8 cellular contexts compared by ENCODE assay signal in genomic region chr4:128812360-128812958, GRCh38. TPM values are rescaled to one million over a fixed set of nuclear protein-coding genes. Genes with fewer than 3 reads are reported as not detected.
DNase-seq lines count a peak whose midpoint lies in the region; ATAC-seq, FAIRE-seq and TF ChIP-seq lines count a peak whose summit lies in the region.

No MANE protein-coding gene starts in this region.

- intact Hi-C loops in pancreas (cut with DNase I) = no loop called here

- peak overlapping the region; percentile 95 for H3K9ac ChIP-seq in BLaER1

- no peaks in the 10 kb centered on the region for H3K9me3 Mint-ChIP-seq in activated naive CD4-positive, alpha-beta T cell treated with anti-CD3 and anti-CD28 coated beads, Interleukin-2, amount 50 U/mL, for 24 hours
- H3K9me3 Mint-ChIP-seq in glutamatergic neuron (ENCODE audit: unreplicated experiment) = peaks cover 6% of the 10 kb centered on the region

- DNase-seq in NCI-H226 = peak; percentile 45
- DNase-seq in glutamatergic neuron = no peak
- DNase-seq in pancreas = peak in 5 of 6 donors; percentile 30 to 73 (median 56)
- no peak for DNase-seq in NCI-H1048 (lab: John Stamatoyannopoulos, UW)

- peaks cover 1% of the 10 kb centered on the region for H3K36me3 Mint-ChIP-seq in activated naive CD4-positive, alpha-beta T cell treated with anti-CD3 and anti-CD28 coated beads, Interleukin-2, amount 50 U/mL, for 24 hours
- H3K36me3 Mint-ChIP-seq in glutamatergic neuron (ENCODE audit: unreplicated experiment) = no peaks in the 10 kb centered on the region

- peaks cover 43% of the 10 kb centered on the region for H3K4me1 Mint-ChIP-seq in activated naive CD4-positive, alpha-beta T cell treated with anti-CD3 and anti-CD28 coated beads, Interleukin-2, amount 50 U/mL, for 24 hours
- H3K4me1 Mint-ChIP-seq in glutamatergic neuron (ENCODE audit: low read depth, unreplicated experiment) = peaks cover 3% of the 10 kb centered on the region

- TF ChIP-seq CTCF in glutamatergic neuron (IDR thresholded peaks at IDR 0.05; ENCODE audit: partially characterized antibody, unreplicated experiment) = no peak
- TF ChIP-seq CTCF in pancreas (IDR thresholded peaks at IDR 0.05) = no peak

- H3K36me3 ChIP-seq in BLaER1 (peaks cover 14% of the 10 kb centered on the region; the same call in 1 of the 2 replicates), pancreas (no peaks in the 10 kb centered on the region)

- peak overlapping the region; percentile 46 for H3K27ac Mint-ChIP-seq in activated naive CD4-positive, alpha-beta T cell treated with anti-CD3 and anti-CD28 coated beads, Interleukin-2, amount 50 U/mL, for 24 hours
- H3K27ac Mint-ChIP-seq in glutamatergic neuron (ENCODE audit: unreplicated experiment) = no peak overlapping the region

- H3K4me3 ChIP-seq in BLaER1 (peak overlapping the region; percentile 94), pancreas (peak overlapping the region; percentile 61 to 85 (median 72))

- FAIRE-seq in pancreas (lab: Jason Lieb, UNC) = no peak

- H3K27me3 Mint-ChIP-seq in activated naive CD4-positive, alpha-beta T cell treated with anti-CD3 and anti-CD28 coated beads, Interleukin-2, amount 50 U/mL, for 24 hours = no peaks in the 10 kb centered on the region
- H3K27me3 Mint-ChIP-seq in glutamatergic neuron (ENCODE audit: unreplicated experiment) = peaks cover 4% of the 10 kb centered on the region

- H3K27me3 ChIP-seq in BLaER1 (no peaks in the 10 kb centered on the region), pancreas (no peaks in the 10 kb centered on the region)

- H3K9me3 ChIP-seq in BLaER1 (no peaks in the 10 kb centered on the region; the same call in 1 of the 2 replicates), pancreas (no peaks in the 10 kb centered on the region)

- peak; percentile 12 for ATAC-seq in GM18511 (IDR thresholded peaks at IDR 0.05; ENCODE audit: unreplicated experiment)
- ATAC-seq in HG03066 (IDR thresholded peaks at IDR 0.05; ENCODE audit: low read depth, unreplicated experiment) = peak; percentile 8
- peak in 1 of 4 donors; percentile 3 for ATAC-seq in pancreas

- H3K4me3 Mint-ChIP-seq in activated naive CD4-positive, alpha-beta T cell treated with anti-CD3 and anti-CD28 coated beads, Interleukin-2, amount 50 U/mL, for 24 hours = peak overlapping the region; percentile 79
- H3K4me3 Mint-ChIP-seq in glutamatergic neuron (ENCODE audit: unreplicated experiment) = peak overlapping the region; percentile 71

- peak overlapping the region; percentile 94 for H3K4me2 ChIP-seq in BLaER1

- 0 to 1% methylated on average over 37 to 48 of the region's 48 CpGs for WGBS in pancreas, 2 donors

- H3K27ac ChIP-seq in BLaER1 (peak overlapping the region; percentile 96), pancreas (peak overlapping the region; percentile 96 to 98 (median 96))

- peaks cover 53% of the 10 kb centered on the region for H4K20me1 ChIP-seq in BLaER1

- H3K4me1 ChIP-seq in BLaER1 = peaks cover 32% of the 10 kb centered on the region
- H3K4me1 ChIP-seq in pancreas = peaks cover 0 to 21% (median 13%) of the 10 kb centered on the region in 3 donors

RNA-seq across cellular contexts. Expression of gene JADE1, which starts 3.0 kb away (rescaled TPM):
- total RNA-seq in glutamatergic neuron (ENCODE audit: unreplicated experiment) (9.1 TPM), pancreas (10 to 100 TPM; 28.6 to 92.1 (median 36.0) TPM)
- polyA plus RNA-seq in pancreas = 10 to 100 TPM; 21.9 to 37.8 TPM

Comparison
In these comparisons a context has a peak if more than half of its experiments do, and no peak if none do; other contexts are left out.
1. DNase-seq: peak in NCI-H226 (single experiment) and pancreas (5 of 6); none in glutamatergic neuron (single experiment) and NCI-H1048 (single experiment).